ENCODE assay signal across 10 cellular contexts in the genomic region with DNA sequence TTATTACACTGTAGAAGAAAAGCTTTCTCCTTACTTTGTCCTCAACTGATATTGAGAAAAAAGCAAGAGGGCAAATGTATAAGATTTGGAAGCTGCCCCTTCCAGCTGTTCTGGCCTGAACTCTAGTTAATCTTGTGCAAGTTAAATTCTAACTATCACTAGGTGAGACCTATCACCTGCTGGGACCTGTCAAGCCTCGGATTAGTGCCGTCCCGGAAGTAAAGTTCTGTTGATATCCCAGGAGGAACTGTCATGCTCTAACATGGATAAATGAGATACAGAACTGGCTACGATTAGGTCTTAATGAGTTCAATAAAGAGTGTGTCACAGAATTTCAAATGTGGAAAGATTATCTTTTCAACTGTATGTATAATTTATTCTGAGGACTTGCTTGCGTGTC. TPM values are rescaled to one million over a fixed set of nuclear protein-coding genes. Genes with fewer than 3 reads are reported as not detected.
DNase-seq lines count a peak whose midpoint lies in the region; ATAC-seq and TF ChIP-seq lines count a peak whose summit lies in the region.
"Had no signal": no experiment of that assay in that cellular context is flagged by ENCODE, and none has a peak within 500 bp of the region (broad histone marks: within the 10 kb centered on the region; RNA-seq: fewer than 3 reads in every experiment).

No MANE protein-coding gene starts in this region.

- H3K4me1 ChIP-seq in HUES48 (ENCODE audit: control insufficient read depth, insufficient read depth, low read length) (peaks cover 9% of the 10 kb centered on the region), body of pancreas (peaks cover 28% of the 10 kb centered on the region), left lung (peaks cover 12 to 32% of the 10 kb centered on the region in 2 donors), thoracic aorta (ENCODE audit: control insufficient read depth in 1 of 2, low read depth in 2 of 2) (peaks cover 3 to 8% of the 10 kb centered on the region in 2 donors)

- no peak for TF ChIP-seq POLR2A in body of pancreas (IDR thresholded peaks at IDR 0.05)

- ATAC-seq in body of pancreas (no peak), left lung (no peak), thoracic aorta (ENCODE audit: insufficient number of reproducible peaks, low FRiP score, low read depth) (no peak), HG02678 (IDR thresholded peaks at IDR 0.05; ENCODE audit: unreplicated experiment) (no peak)

- H3K4me3 ChIP-seq in HUES48 (ENCODE audit: low read depth, low read length) = peak overlapping the region; percentile 82
- H3K4me3 ChIP-seq in body of pancreas = peak overlapping the region; percentile 53 to 68
- H3K4me3 ChIP-seq in left lung = peak overlapping the region; percentile 63 to 75
- peak overlapping the region; percentile 87 for H3K4me3 ChIP-seq in thoracic aorta

- H3K36me3 ChIP-seq in HUES48 (ENCODE audit: control insufficient read depth, insufficient read depth, low read length) (no peaks in the 10 kb centered on the region), body of pancreas (replicated peaks in 1 of 2; ENCODE audit: insufficient read depth in 1 of 2, low read depth in 2 of 2) (no peaks in the 10 kb centered on the region), left lung (no peaks in the 10 kb centered on the region), thoracic aorta (no peaks in the 10 kb centered on the region)

- H3K27me3 ChIP-seq in HUES48 (ENCODE audit: control insufficient read depth, insufficient read depth, low read length) = no peaks in the 10 kb centered on the region
- no peaks in the 10 kb centered on the region for H3K27me3 ChIP-seq in body of pancreas
- no peaks in the 10 kb centered on the region for H3K27me3 ChIP-seq in left lung
- no peaks in the 10 kb centered on the region for H3K27me3 ChIP-seq in thoracic aorta (replicated peaks; ENCODE audit: insufficient read depth)

- H3K9me3 ChIP-seq in HUES48 (ENCODE audit: control insufficient read depth, insufficient read depth, low read length) (no peaks in the 10 kb centered on the region), body of pancreas (no peaks in the 10 kb centered on the region), left lung (no peaks in the 10 kb centered on the region), thoracic aorta (no peaks in the 10 kb centered on the region)

- H3K27ac ChIP-seq in HUES48 (ENCODE audit: low read depth, low read length) (no peak overlapping the region), body of pancreas (peak overlapping the region in 3 of 4 donors; percentile 60 to 82 (median 76)), left lung (peak overlapping the region; percentile 66 to 87), thoracic aorta (peak overlapping the region in 1 of 2 donors; percentile 72)

- WGBS in body of pancreas, 2 donors = 20 to 23% methylated on average over 5 of the region's 5 CpGs

- no peak for DNase-seq in body of pancreas
- no peak for DNase-seq in left lung
- no peak for DNase-seq in thoracic aorta (ENCODE audit: low spot score)
- DNase-seq in RKO (ENCODE audit: low spot score) = no peak
- no peak for DNase-seq in EL
- DNase-seq in NCI-H1417 treated with DMSO at 0.1 percent for 48 hours (lab: John Stamatoyannopoulos, UW) = no peak
- DNase-seq: hypothalamus, NCI-H2029 had no signal

- H3K9ac ChIP-seq in HUES48 (ENCODE audit: low read depth, low read length) = no peak overlapping the region

- TF ChIP-seq CTCF in body of pancreas (IDR thresholded peaks at IDR 0.05) (no peak), left lung (IDR thresholded peaks at IDR 0.05) (no peak), thoracic aorta (IDR thresholded peaks at IDR 0.05) (no peak)

- intact Hi-C loops in body of pancreas (cut with DNase I) (no loop called here), left lung (cut with DNase I) (no loop called here)

RNA-seq across cellular contexts. Expression of gene BPGM, which starts 1.2 kb away (rescaled TPM):
- 1 to 10 TPM; 2.6 to 7.8 TPM for total RNA-seq in body of pancreas
- total RNA-seq in left lung = 10 to 100 TPM; 16.0 to 18.6 TPM
- 10 to 100 TPM; 20.0 to 22.3 TPM for total RNA-seq in thoracic aorta
